In the genomic region with DNA sequence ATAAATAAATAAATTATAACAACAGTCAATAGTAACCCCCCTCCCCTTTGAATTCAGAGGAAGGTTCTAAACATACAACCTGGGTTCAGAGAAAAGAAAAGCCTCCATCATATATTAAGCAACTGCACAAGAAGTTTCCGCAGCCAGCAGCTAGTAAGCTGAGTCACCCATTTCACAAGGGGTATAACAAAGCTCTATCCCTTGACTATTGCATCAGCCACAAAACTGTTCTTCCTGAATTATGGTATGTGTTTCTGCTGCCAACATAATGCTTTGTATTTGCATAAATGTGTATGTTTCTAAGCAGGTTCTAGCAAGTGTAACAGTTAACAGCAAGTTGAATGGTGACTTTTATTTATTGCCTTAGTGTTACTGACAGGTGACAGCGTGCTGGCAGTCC, we compare ENCODE assay signal across 1 cellular context.
TF ChIP-seq lines count a peak whose summit lies in the region.

No MANE protein-coding gene starts in this region.

TF ChIP-seq in IMR-90, 13 proteins besides CTCF, POLR2A, EP300 and RAD21 (continued from another document):
- TF ChIP-seq, protein P1, sequence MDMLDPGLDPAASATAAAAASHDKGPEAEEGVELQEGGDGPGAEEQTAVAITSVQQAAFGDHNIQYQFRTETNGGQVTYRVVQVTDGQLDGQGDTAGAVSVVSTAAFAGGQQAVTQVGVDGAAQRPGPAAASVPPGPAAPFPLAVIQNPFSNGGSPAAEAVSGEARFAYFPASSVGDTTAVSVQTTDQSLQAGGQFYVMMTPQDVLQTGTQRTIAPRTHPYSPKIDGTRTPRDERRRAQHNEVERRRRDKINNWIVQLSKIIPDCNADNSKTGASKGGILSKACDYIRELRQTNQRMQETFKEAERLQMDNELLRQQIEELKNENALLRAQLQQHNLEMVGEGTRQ (IDR thresholded peaks at IDR 0.05; ENCODE audit: low read depth, low read length) = no peak
